Comparison of ENCODE assay signal across 1 cellular context in the genomic region with DNA sequence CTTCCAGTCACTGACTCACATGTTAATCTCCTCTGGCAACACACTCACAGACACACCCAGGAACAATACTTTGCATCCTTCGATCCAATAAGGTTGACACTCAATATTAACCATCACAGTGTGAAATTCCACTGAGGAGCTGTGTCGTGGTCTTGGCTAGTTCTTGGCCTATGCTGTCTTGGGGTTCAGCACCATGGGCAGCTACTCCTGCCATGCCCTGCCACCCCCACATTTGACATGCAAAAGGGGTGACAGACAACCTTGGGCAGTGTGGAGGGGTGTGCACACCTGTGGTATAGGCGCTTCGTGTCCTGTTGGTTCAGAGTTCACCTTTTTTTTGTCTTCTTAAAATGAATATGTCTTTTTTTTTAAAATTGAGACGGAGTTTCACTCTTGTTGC.
TF ChIP-seq lines count a peak whose summit lies in the region.

No MANE protein-coding gene starts in this region.

TF ChIP-seq in H1, 55 proteins besides CTCF, POLR2A, EP300 and RAD21:
- TF ChIP-seq BRCA1 (IDR thresholded peaks at IDR 0.05; ENCODE audit: low read depth, low read length): no peak
- peak; percentile 66 to 84; a peak in 2 of 4 replicates for TF ChIP-seq SIN3A (conservative IDR thresholded peaks at IDR 0.05 in 1 of 2, IDR thresholded peaks at IDR 0.05 in 1 of 2; ENCODE audit: low read depth in 1 of 2, low read length in 2 of 2)
- TF ChIP-seq, protein P1, sequence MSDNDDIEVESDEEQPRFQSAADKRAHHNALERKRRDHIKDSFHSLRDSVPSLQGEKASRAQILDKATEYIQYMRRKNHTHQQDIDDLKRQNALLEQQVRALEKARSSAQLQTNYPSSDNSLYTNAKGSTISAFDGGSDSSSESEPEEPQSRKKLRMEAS (IDR thresholded peaks at IDR 0.05): 0 out of 2 replicates have a peak, but pooled peaks have one; percentile 26
